In genomic region chr19:17390665-17391370, GRCh38 we compare ENCODE assay signal across 8 cellular contexts. TPM values are rescaled to one million over a fixed set of nuclear protein-coding genes. Genes with fewer than 3 reads are reported as not detected.
DNase-seq lines count a peak whose midpoint lies in the region; ATAC-seq and TF ChIP-seq lines count a peak whose summit lies in the region.

No MANE protein-coding gene starts in this region.

- H3K36me3 ChIP-seq in mesendoderm (ENCODE audit: control insufficient read depth, insufficient read depth, low read length), result no peaks in the 10 kb centered on the region

- no peak overlapping the region for H4K5ac ChIP-seq in mesendoderm (ENCODE audit: low read length)

- no peak overlapping the region for H3K18ac ChIP-seq in mesendoderm (ENCODE audit: low read length)

- H3K4me3 Mint-ChIP-seq in activated CD8-positive, alpha-beta T cell treated with anti-CD3 and anti-CD28 coated beads for 36 hours, result peak overlapping the region; percentile 81

- peak; percentile 78 for TF ChIP-seq CTCF in activated CD8-positive, alpha-beta T cell treated with anti-CD3 and anti-CD28 coated beads for 36 hours (IDR thresholded peaks at IDR 0.05)

- no peak overlapping the region for H2BK15ac ChIP-seq in mesendoderm (replicated peaks; ENCODE audit: low read depth)

- H3K4ac ChIP-seq in mesendoderm (ENCODE audit: low read depth, low read length), result no peak overlapping the region

- no peaks in the 10 kb centered on the region for H3K27me3 ChIP-seq in mesendoderm (ENCODE audit: insufficient read depth, low read length, poor library complexity)

- CTCF ChIA-PET in activated CD8-positive, alpha-beta T cell treated with anti-CD3 and anti-CD28 coated beads for 36 hours (lab: Charles Lee), result interaction anchor here (0.5 to 4.0 kb wide), 10 partner anchors 15 to 99 kb away, joined by 3 to 20 read pairs (median 4); partner anchors contain the start of genes ANO8, BST2, MRPL34 and MVB12A

- H3K27ac ChIP-seq in mesendoderm (ENCODE audit: low read depth, low read length), result no peak overlapping the region

- H2AK5ac ChIP-seq in mesendoderm (ENCODE audit: low read length), result no peak overlapping the region

- WGBS in mesendoderm (ENCODE audit: extremely low coverage, insufficient coverage, low lambda C conversion rate), result no CpG with 5 or more reads among the region's 50 CpGs

- DNase-seq in CD1c-positive myeloid dendritic cell (ENCODE audit: extremely low spot score) (peak; percentile 91), NCI-H748 (lab: John Stamatoyannopoulos, UW; ENCODE audit: unreplicated experiment) (peak; percentile 92), mesendoderm (peak; percentile 95)
- DNase-seq in activated CD8-positive, alpha-beta T cell treated with anti-CD3 and anti-CD28 coated beads for 36 hours, result peak; percentile 95
- DNase-seq in effector CD8-positive, alpha-beta T cell (lab: John Stamatoyannopoulos, UW), result peak; percentile 81
- DNase-seq in stimulated activated CD8-positive, alpha-beta memory T cell treated with anti-CD3 and anti-CD28 coated beads, Interleukin-12 subunit alpha, Interleukin-12 subunit beta, amount 100 ng/mL, for 1 hour (ENCODE audit: low read depth), result peak; percentile 74

- intact Hi-C loops in activated CD8-positive, alpha-beta T cell treated with anti-CD3 and anti-CD28 coated beads for 36 hours (cut with micrococcal nuclease), result no loop called here

- H4K8ac ChIP-seq in mesendoderm (ENCODE audit: low read depth, low read length), result no peak overlapping the region

- peak overlapping the region; percentile 90 for H3K4me2 ChIP-seq in mesendoderm (ENCODE audit: low read length)

- H3K79me2 ChIP-seq in mesendoderm (ENCODE audit: control insufficient read depth, insufficient read depth, low read length), result no peaks in the 10 kb centered on the region

- no peak overlapping the region for H2BK120ac ChIP-seq in mesendoderm (ENCODE audit: low read depth, low read length)

- H2BK5ac ChIP-seq in mesendoderm (ENCODE audit: low read length), result no peak overlapping the region

- H3K4me1 ChIP-seq in mesendoderm (ENCODE audit: control insufficient read depth, low read depth, low read length), result no peaks in the 10 kb centered on the region

- peaks cover 5% of the 10 kb centered on the region for H3K27me3 Mint-ChIP-seq in activated CD8-positive, alpha-beta T cell treated with anti-CD3 and anti-CD28 coated beads for 36 hours

- H3K79me1 ChIP-seq in mesendoderm (ENCODE audit: low read length), result no peaks in the 10 kb centered on the region

- ATAC-seq in GM19351 (IDR thresholded peaks at IDR 0.05; ENCODE audit: unreplicated experiment), result peak; percentile 79
- ATAC-seq in HG03520 (IDR thresholded peaks at IDR 0.05; ENCODE audit: unreplicated experiment), result peak; percentile 67
- peak; percentile 99 for ATAC-seq in activated CD8-positive, alpha-beta T cell treated with anti-CD3 and anti-CD28 coated beads for 36 hours

- no peak overlapping the region for H3K27ac Mint-ChIP-seq in activated CD8-positive, alpha-beta T cell treated with anti-CD3 and anti-CD28 coated beads for 36 hours

- H3K56ac ChIP-seq in mesendoderm (ENCODE audit: low read length), result peak overlapping the region; percentile 81

- H3K36me3 Mint-ChIP-seq in activated CD8-positive, alpha-beta T cell treated with anti-CD3 and anti-CD28 coated beads for 36 hours (ENCODE audit: low read depth), result no peaks in the 10 kb centered on the region

- peaks cover 3% of the 10 kb centered on the region for H3K9me3 Mint-ChIP-seq in activated CD8-positive, alpha-beta T cell treated with anti-CD3 and anti-CD28 coated beads for 36 hours

- H3K23ac ChIP-seq in mesendoderm (ENCODE audit: low read length), result no peak overlapping the region

- peak overlapping the region; percentile 32 for H3K4me3 ChIP-seq in mesendoderm (ENCODE audit: low read length)

- H3K4me1 Mint-ChIP-seq in activated CD8-positive, alpha-beta T cell treated with anti-CD3 and anti-CD28 coated beads for 36 hours (ENCODE audit: low read depth), result peaks cover 17% of the 10 kb centered on the region

- POLR2A ChIA-PET in activated CD8-positive, alpha-beta T cell treated with anti-CD3 and anti-CD28 coated beads for 36 hours (lab: Charles Lee), result interaction anchor here (0.6 to 2.0 kb wide), 4 partner anchors 11 to 175 kb away, joined by 3 to 12 read pairs (median 3); partner anchors contain the start of gene BST2

- H3K9ac ChIP-seq in mesendoderm (ENCODE audit: low read length), result peak overlapping the region; percentile 72

RNA-seq across cellular contexts. Expression of gene CCDC194, which starts 3.2 kb away (rescaled TPM):
- total RNA-seq in activated CD8-positive, alpha-beta T cell treated with anti-CD3 and anti-CD28 coated beads for 36 hours, result 1 to 10 TPM in 1 of 2 experiments, under 1 TPM in 1; 0.78 to 1.3 TPM
- not detected for polyA plus RNA-seq in mesendoderm (2013, experiment 1 of 2)
- not detected for polyA plus RNA-seq in mesendoderm (2013, experiment 2 of 2)

RNA-seq across cellular contexts. Expression of gene PLVAP, which starts 13.7 kb away (rescaled TPM):
- total RNA-seq in activated CD8-positive, alpha-beta T cell treated with anti-CD3 and anti-CD28 coated beads for 36 hours, result not detected
- polyA plus RNA-seq in mesendoderm (2013, experiment 1 of 2), result 0.06 TPM
- polyA plus RNA-seq in mesendoderm (2013, experiment 2 of 2), result 0.08 TPM

RNA-seq across cellular contexts. Expression of gene BST2, which starts 14.6 kb away (rescaled TPM):
- total RNA-seq in activated CD8-positive, alpha-beta T cell treated with anti-CD3 and anti-CD28 coated beads for 36 hours, result 10 to 100 TPM; 89.7 to 98.4 TPM
- polyA plus RNA-seq in mesendoderm (2013, experiment 1 of 2), result 4.3 TPM
- polyA plus RNA-seq in mesendoderm (2013, experiment 2 of 2), result 4.1 TPM

RNA-seq across cellular contexts. Expression of gene MVB12A, which starts 29.0 kb away (rescaled TPM):
- 10 to 100 TPM; 28.1 to 31.8 TPM for total RNA-seq in activated CD8-positive, alpha-beta T cell treated with anti-CD3 and anti-CD28 coated beads for 36 hours
- 24.2 TPM for polyA plus RNA-seq in mesendoderm (2013, experiment 1 of 2)
- 22.3 TPM for polyA plus RNA-seq in mesendoderm (2013, experiment 2 of 2)

RNA-seq across cellular contexts. Expression of gene GTPBP3, which starts 53.5 kb away (rescaled TPM):
- 10 to 100 TPM; 43.8 to 45.4 TPM for total RNA-seq in activated CD8-positive, alpha-beta T cell treated with anti-CD3 and anti-CD28 coated beads for 36 hours
- polyA plus RNA-seq in mesendoderm (2013, experiment 1 of 2), result 25.9 TPM
- 26.0 TPM for polyA plus RNA-seq in mesendoderm (2013, experiment 2 of 2)
